Comparison of ENCODE assay signal across 8 cellular contexts in the genomic region with DNA sequence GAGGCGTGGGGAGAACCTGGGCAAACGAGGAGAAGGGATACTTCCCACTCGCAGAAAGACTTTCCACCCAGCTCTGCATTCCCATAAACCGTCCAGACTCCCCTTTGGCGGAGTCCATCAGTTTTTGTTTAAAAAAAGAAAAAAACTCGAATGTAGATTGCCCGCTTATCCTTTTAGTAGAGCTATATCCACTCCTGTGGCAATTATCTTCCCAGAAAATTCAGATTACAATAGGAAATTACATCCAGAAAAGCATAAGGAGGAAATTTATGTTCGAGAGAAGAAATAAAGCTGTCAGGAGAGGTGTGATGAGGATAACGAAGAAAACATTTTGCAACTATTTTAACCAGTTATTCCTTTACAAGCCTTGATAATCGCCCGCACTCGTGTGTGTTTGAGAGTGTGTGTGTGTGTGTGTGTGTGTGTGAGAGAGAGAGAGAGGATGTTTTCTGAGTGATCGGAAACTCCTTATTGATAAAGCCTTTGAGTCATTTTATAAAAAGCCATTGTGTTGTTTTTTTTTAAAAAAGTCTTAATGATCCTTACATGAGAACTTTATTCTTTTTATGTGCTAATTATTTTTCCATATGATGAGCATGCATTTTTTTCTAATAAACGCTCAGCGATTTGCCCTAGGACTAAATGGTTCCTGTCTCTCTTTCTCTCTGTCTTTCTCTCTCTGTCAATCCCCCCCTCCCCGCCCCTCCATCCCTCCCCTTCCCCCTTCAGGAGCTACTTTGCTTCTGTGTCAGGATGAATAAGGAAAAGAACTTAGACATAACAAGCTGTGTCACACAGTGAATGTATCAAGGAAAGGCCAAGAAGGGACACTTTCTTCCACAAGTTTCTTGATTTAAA. TPM values are rescaled to one million over a fixed set of nuclear protein-coding genes. Genes with fewer than 3 reads are reported as not detected.
DNase-seq lines count a peak whose midpoint lies in the region; FAIRE-seq and TF ChIP-seq lines count a peak whose summit lies in the region.

No MANE protein-coding gene starts in this region.

- H3K9me3 ChIP-seq in BLaER1 (no peaks in the 10 kb centered on the region), ovary (no peaks in the 10 kb centered on the region)

- intact Hi-C loops in ovary (cut with DNase I) = loop anchor here in 1 of 4 donors (5.0 kb wide), 1 partner anchor 96 kb away; the partner anchor contains the start of gene PNO1

- WGBS in ovary, 3 donors = 0 to 1% (median 0%) methylated on average over 16 of the region's 16 CpGs

- H4K20me1 ChIP-seq in BLaER1 = peaks cover 26% of the 10 kb centered on the region

- H3K4me2 ChIP-seq in BLaER1 = peak overlapping the region; percentile 75

- H3K27ac Mint-ChIP-seq in IgD-negative memory B cell = peak overlapping the region; percentile 97 to 99 (median 98)

- peaks cover 2% of the 10 kb centered on the region for H3K36me3 Mint-ChIP-seq in IgD-negative memory B cell

- no peaks in the 10 kb centered on the region for H3K9me3 Mint-ChIP-seq in IgD-negative memory B cell

- no peak for TF ChIP-seq POLR2A in ovary (IDR thresholded peaks at IDR 0.05)

- H3K27ac ChIP-seq in BLaER1 (peak overlapping the region; percentile 81), ovary (peak overlapping the region; percentile 89 to 96)

- H3K36me3 ChIP-seq in BLaER1 (peaks cover 6% of the 10 kb centered on the region; the same call in 1 of the 2 replicates), ovary (no peaks in the 10 kb centered on the region)

- no peak for TF ChIP-seq EP300 in ovary (IDR thresholded peaks at IDR 0.05)

- FAIRE-seq in GM19239 (lab: Jason Lieb, UNC) = no peak

- H3K27me3 ChIP-seq in BLaER1 (no peaks in the 10 kb centered on the region), ovary (no peaks in the 10 kb centered on the region)

- peak overlapping the region; percentile 85 for H3K9ac ChIP-seq in BLaER1

- peak overlapping the region; percentile 97 to 99 (median 98) for H3K4me3 Mint-ChIP-seq in IgD-negative memory B cell

- H3K4me3 ChIP-seq in BLaER1 (peak overlapping the region; percentile 80), ovary (peak overlapping the region; percentile 82)

- no peak for TF ChIP-seq CTCF in ovary (IDR thresholded peaks at IDR 0.05)

- peak; percentile 35 for DNase-seq in activated CD4-positive, alpha-beta T cell treated with anti-CD3 and anti-CD28 coated beads, Interleukin-2, amount 50 U/mL, for 1 hour
- peak; percentile 21 for DNase-seq in fibroblast of gingiva (ENCODE audit: low read depth)
- peak in 1 of 5 donors; percentile 25 for DNase-seq in ovary
- no peak for DNase-seq in GM19239 (ENCODE audit: insufficient read length, low spot score)
- DNase-seq in AG08395 (ENCODE audit: low spot score) = no peak
- no peak for DNase-seq in cerebellar nuclear complex (lab: John Stamatoyannopoulos, UW)

- H3K4me1 Mint-ChIP-seq in IgD-negative memory B cell = peaks cover 18 to 25% (median 20%) of the 10 kb centered on the region in 3 donors

- H3K4me1 ChIP-seq in BLaER1 = peaks cover 41% of the 10 kb centered on the region
- peaks cover 3% of the 10 kb centered on the region for H3K4me1 ChIP-seq in ovary (ENCODE audit: insufficient read depth)

- no peaks in the 10 kb centered on the region for H3K27me3 Mint-ChIP-seq in IgD-negative memory B cell

RNA-seq across cellular contexts. Expression of gene PPP3R1, which starts 1.1 kb away (rescaled TPM):
- polyA plus RNA-seq in IgD-negative memory B cell (1.7 TPM), ovary (10 to 100 TPM; 22.4 to 75.7 TPM)
- 10 to 100 TPM; 22.5 to 61.5 (median 54.0) TPM for total RNA-seq in ovary

Comparison
In these comparisons a context has a peak if more than half of its experiments do, and no peak if none do; other contexts are left out.
1. DNase-seq: peak in activated CD4-positive, alpha-beta T cell treated with anti-CD3 and anti-CD28 coated beads, Interleukin-2, amount 50 U/mL, for 1 hour (single experiment) and fibroblast of gingiva (single experiment); none in GM19239 (single experiment), AG08395 (single experiment) and cerebellar nuclear complex (0 of 2).